ENCODE assay signal across 8 cellular contexts in the genomic region with DNA sequence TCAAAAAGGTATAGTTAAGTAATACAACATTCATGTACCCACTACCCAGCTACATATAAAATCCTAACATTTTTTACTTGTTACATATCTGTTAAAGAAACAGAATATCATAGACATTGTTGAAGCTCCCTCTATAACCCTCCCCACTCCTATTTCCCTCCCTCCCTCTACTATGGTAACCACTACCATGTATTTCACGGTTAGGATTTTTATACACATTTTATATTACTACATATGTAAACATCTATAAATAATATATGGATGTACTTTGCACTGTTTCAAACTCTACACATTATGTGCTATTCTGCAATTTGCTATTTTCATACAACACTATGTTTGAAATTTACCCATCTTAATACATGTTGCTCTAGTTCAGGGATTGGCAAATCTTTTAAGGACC.
"Had no signal": no experiment of that assay in that cellular context is flagged by ENCODE, and none has a peak within 500 bp of the region (broad histone marks: within the 10 kb centered on the region; RNA-seq: fewer than 3 reads in every experiment).

No MANE protein-coding gene starts in this region.

- DNase-seq: H9, HCEC 1CT, KBM-7 had no signal

- H3K4me3 ChIP-seq: GM23338 had no signal

- H3K27ac ChIP-seq: HL-60 had no signal

- FAIRE-seq: H1, H54, HepG2 had no signal

- ATAC-seq: GM23338, HepG2 had no signal
